8 cellular contexts compared by ENCODE assay signal in genomic region chr3:43621974-43622739, GRCh38. TPM values are rescaled to one million over a fixed set of nuclear protein-coding genes. Genes with fewer than 3 reads are reported as not detected.
DNase-seq lines count a peak whose midpoint lies in the region; ATAC-seq and TF ChIP-seq lines count a peak whose summit lies in the region.

Gene ANO10 (minus strand): TSS chr3:43622011. CDS start chr3:43605852, 16,159 bp downstream.

- H3K27me3 ChIP-seq in heart right ventricle = no peaks in the 10 kb centered on the region
- H3K27me3 ChIP-seq in transverse colon = no peaks in the 10 kb centered on the region

- peak within 1 kb of the TSS; percentile 92 for H3K4me3 Mint-ChIP-seq in T-helper 1 cell treated with Interleukin-12 subunit alpha and Interleukin-12 subunit beta and Interleukin-4 antibody, amounts not matched to agents 30 μg/mL and 1 μg/mL, for 36 hours

- H3K36me3 Mint-ChIP-seq in T-helper 1 cell treated with Interleukin-12 subunit alpha and Interleukin-12 subunit beta and Interleukin-4 antibody, amounts not matched to agents 30 μg/mL and 1 μg/mL, for 36 hours (ENCODE audit: low read depth) = no peaks in the 10 kb centered on the region

- in situ Hi-C loops in GM13977 (cut with MboI; ENCODE audit: low pct_unique_long_range_greater_than_20kb, low sequenced_read_pairs, unreplicated experiment) (no loop called here), transverse colon (cut with MboI; ENCODE audit: low pct_ligation_motif_present in 1 of 4, low pct_unique_long_range_greater_than_20kb in 1 of 4, low sequenced_read_pairs in 3 of 4) (no loop called here)

- TF ChIP-seq EP300 in transverse colon (IDR thresholded peaks at IDR 0.05; ENCODE audit: low read depth) = no peak

- H3K4me1 ChIP-seq in heart right ventricle (peaks cover 0 to 19% (median 12%) of the 10 kb centered on the region in 9 donors), transverse colon (peaks cover 0 to 31% (median 7%) of the 10 kb centered on the region in 4 donors)

- no peaks in the 10 kb centered on the region for H3K9me3 Mint-ChIP-seq in T-helper 1 cell treated with Interleukin-12 subunit alpha and Interleukin-12 subunit beta and Interleukin-4 antibody, amounts not matched to agents 30 μg/mL and 1 μg/mL, for 36 hours

- H3K36me3 ChIP-seq in heart right ventricle = no peaks in the 10 kb centered on the region
- H3K36me3 ChIP-seq in transverse colon = no peaks in the 10 kb centered on the region

- H3K9me3 ChIP-seq in heart right ventricle = no peaks in the 10 kb centered on the region
- no peaks in the 10 kb centered on the region for H3K9me3 ChIP-seq in transverse colon

- peak; percentile 5 for TF ChIP-seq POLR2A in transverse colon (IDR thresholded peaks at IDR 0.05)

- peak; percentile 96 for DNase-seq in GM13977 (ENCODE audit: low spot score)
- peak; percentile 86 for DNase-seq in NCI-H146 treated with DMSO at 0.1 percent for 48 hours (lab: John Stamatoyannopoulos, UW; ENCODE audit: unreplicated experiment)
- DNase-seq in amniotic stem cell (lab: John Stamatoyannopoulos, UW) = peak; percentile 96
- peak; percentile 99 for DNase-seq in heart right ventricle
- peak; percentile 98 for DNase-seq in pons (ENCODE audit: low spot score)
- DNase-seq in transverse colon = peak; percentile 99

- 1% methylated on average over 35 to 53 of the region's 53 CpGs for WGBS in heart right ventricle, 2 donors
- 1 to 3% methylated on average over 3 to 39 of the region's 53 CpGs for WGBS in transverse colon (ENCODE audit: low coverage in 1 of 2), 2 donors

- peak; percentile 89 for ATAC-seq in HG02870 (IDR thresholded peaks at IDR 0.05; ENCODE audit: unreplicated experiment)
- ATAC-seq in heart right ventricle = peak; percentile 98 to 100 (median 99)

- no peak for TF ChIP-seq CTCF in GM13977 (IDR thresholded peaks at IDR 0.05; ENCODE audit: extremely low read depth, insufficient read depth, missing control alignments)
- no peak for TF ChIP-seq CTCF in heart right ventricle (IDR thresholded peaks at IDR 0.05)
- TF ChIP-seq CTCF in transverse colon (IDR thresholded peaks at IDR 0.05) = no peak

- peak within 1 kb of the TSS; percentile 64 to 97 (median 88) for H3K4me3 ChIP-seq in heart right ventricle
- peak within 1 kb of the TSS; percentile 77 to 93 (median 90) for H3K4me3 ChIP-seq in transverse colon

- peaks cover 23% of the 10 kb centered on the region for H3K27me3 Mint-ChIP-seq in T-helper 1 cell treated with Interleukin-12 subunit alpha and Interleukin-12 subunit beta and Interleukin-4 antibody, amounts not matched to agents 30 μg/mL and 1 μg/mL, for 36 hours (ENCODE audit: low read depth)

- H3K27ac ChIP-seq in heart right ventricle (peak within 1 kb of the TSS; percentile 14 to 90 (median 82)), transverse colon (peak within 1 kb of the TSS; percentile 87 to 93 (median 90))

- peak within 1 kb of the TSS; percentile 83 for H3K27ac Mint-ChIP-seq in T-helper 1 cell treated with Interleukin-12 subunit alpha and Interleukin-12 subunit beta and Interleukin-4 antibody, amounts not matched to agents 30 μg/mL and 1 μg/mL, for 36 hours

- intact Hi-C loops in heart right ventricle (cut with DNase I) (loop anchor here in 6 of 10 donors (2.0 to 10.0 kb wide), 5 partner anchors 65 to 337 kb away; partner anchors contain the start of genes ABHD5 (in 4 of the 6) and SNRK (in 1 of the 6)), transverse colon (cut with DNase I; ENCODE audit: low total_unique reads) (loop anchor here (5.0 kb wide), 1 partner anchor 70 kb away; the partner anchor contains the start of gene ABHD5)

- H3K4me1 Mint-ChIP-seq in T-helper 1 cell treated with Interleukin-12 subunit alpha and Interleukin-12 subunit beta and Interleukin-4 antibody, amounts not matched to agents 30 μg/mL and 1 μg/mL, for 36 hours (ENCODE audit: low read depth) = peaks cover 21% of the 10 kb centered on the region

RNA-seq across cellular contexts. Expression of gene ANO10, which starts in this region (rescaled TPM):
- total RNA-seq in heart right ventricle (10 to 100 TPM in 9 of 10 donors, 1 to 10 TPM in 1; 7.1 to 24.2 (median 13.3) TPM), transverse colon (10 to 100 TPM; 20.9 to 70.5 (median 48.0) TPM)
- 10 to 100 TPM in 1 of 2 donors, 1 to 10 TPM in 1; 8.9 to 20.9 TPM for polyA plus RNA-seq in heart right ventricle

Comparison
In these comparisons a context has a peak if more than half of its experiments do, and no peak if none do; other contexts are left out.
1. Peak in every context shown above with its lines: DNase-seq, ATAC-seq, H3K4me3 ChIP-seq and H3K27ac ChIP-seq.